Comparison of ENCODE assay signal across 36 cellular contexts in the genomic region with DNA sequence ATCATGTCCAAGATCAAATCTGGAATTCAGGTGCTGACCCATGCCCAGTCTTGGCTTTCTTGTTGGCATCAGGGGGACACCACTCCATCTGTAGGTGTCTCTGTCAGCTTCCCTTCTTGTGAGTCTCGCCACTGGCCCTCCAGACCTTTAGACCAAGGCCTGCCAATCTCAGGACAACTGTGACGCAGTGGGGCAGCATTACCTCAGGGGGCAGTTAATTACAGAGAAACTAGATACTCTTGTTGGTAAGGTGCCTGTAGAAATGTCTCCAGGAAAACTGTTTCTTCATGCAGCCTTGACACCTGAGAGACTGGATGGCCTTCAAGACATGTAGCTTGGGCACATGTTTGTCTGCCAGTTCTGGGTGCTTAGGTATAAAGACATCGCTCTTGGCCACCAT. TPM values are rescaled to one million over a fixed set of nuclear protein-coding genes. Genes with fewer than 3 reads are reported as not detected.
"Had no signal": no experiment of that assay in that cellular context is flagged by ENCODE, and none has a peak within 500 bp of the region (broad histone marks: within the 10 kb centered on the region; RNA-seq: fewer than 3 reads in every experiment).

No MANE protein-coding gene starts in this region.

- H3K36me3 ChIP-seq: adrenal gland, brain microvascular endothelial cell, breast epithelium had no signal

- FAIRE-seq: astrocyte, TTC549 had no signal

- ATAC-seq: activated CD8-positive, alpha-beta T cell treated with anti-CD3 and anti-CD28 coated beads for 36 hours; activated naive CD4-positive, alpha-beta T cell treated with anti-CD3 and anti-CD28 coated beads, Interleukin-2, amount 50 U/mL, for 72 hours; activated T-cell treated with anti-CD3 and anti-CD28 coated beads, Interleukin-2, amount 50 U/mL, for 4 hours; activated T-cell treated with anti-CD3 and anti-CD28 coated beads, Interleukin-2, amount 50 U/mL, for 72 hours; activated T-helper 17 cell treated with anti-CD3 and anti-CD28 coated beads, Interleukin-2, amount 50 U/mL, for 72 hours; body of pancreas had no signal

- H3K27ac ChIP-seq: adrenal gland, body of pancreas, brain microvascular endothelial cell, breast epithelium, VCaP had no signal

- H3K9me3 ChIP-seq: adrenal gland, body of pancreas, breast epithelium had no signal

- DNase-seq: activated B cell treated with CpG ODN at 0.5 μM for 24 hours; activated CD4-positive, alpha-beta memory T cell treated with anti-CD3 and anti-CD28 coated beads for 36 hours; activated CD4-positive, alpha-beta T cell treated with anti-CD3 and anti-CD28 coated beads for 4 hours; activated CD4-positive, alpha-beta T cell treated with anti-CD3 and anti-CD28 coated beads, Interleukin-2, amount 10 ng/mL, durations not matched to agents 24 days and 14 days; activated CD4-positive, alpha-beta T cell treated with anti-CD3 and anti-CD28 coated beads, Interleukin-2, amount 50 U/mL, for 1 hour; activated CD4-positive, alpha-beta T cell treated with anti-CD3 and anti-CD28 coated beads, Interleukin-2, amount 50 U/mL, for 4 hours; activated CD4-positive, CD25-positive, alpha-beta regulatory T cell treated with anti-CD3 and anti-CD28 coated beads, Interleukin-2, amount 50 U/mL, for 72 hours; activated CD8-positive, alpha-beta memory T cell treated with anti-CD3 and anti-CD28 coated beads, Interleukin-2, amount 50 U/mL, for 4 hours; activated CD8-positive, alpha-beta T cell treated with anti-CD3 and anti-CD28 coated beads for 36 hours; activated effector memory CD4-positive, alpha-beta T cell treated with anti-CD3 and anti-CD28 coated beads, Interleukin-2, amount 50 U/mL, for 16 hours; activated gamma-delta T cell treated with Interleukin-2 at 50 U/mL for 16 hours; activated naive CD4-positive, alpha-beta T cell; activated naive CD4-positive, alpha-beta T cell treated with anti-CD3 and anti-CD28 coated beads for 36 hours; activated naive CD4-positive, alpha-beta T cell treated with anti-CD3 and anti-CD28 coated beads, Interleukin-2, amount 50 U/mL, for 16 hours; activated naive CD8-positive, alpha-beta T cell treated with anti-CD3 and anti-CD28 coated beads for 36 hours; activated T-cell treated with anti-CD3 and anti-CD28 coated beads for 4 hours; activated T-cell treated with anti-CD3 and anti-CD28 coated beads, Interleukin-2, amount 50 U/mL, for 1 hour; activated T-cell treated with anti-CD3 and anti-CD28 coated beads, Interleukin-2, amount 50 U/mL, for 4 hours; activated T-cell treated with anti-CD3 and anti-CD28 coated beads, Interleukin-2, amount 50 U/mL, for 72 hours; adrenal gland; amniotic stem cell; aorta; body of pancreas; brain microvascular endothelial cell; central memory CD4-positive, alpha-beta T cell; T-helper 1 cell; T-helper 2 cell; T-helper 9 cell had no signal

- H3K4me3 ChIP-seq: adrenal gland, body of pancreas, breast epithelium had no signal

- H3K4me1 ChIP-seq: adrenal gland, body of pancreas, breast epithelium had no signal

- H3K27me3 ChIP-seq: adrenal gland, body of pancreas, brain microvascular endothelial cell, breast epithelium had no signal

RNA-seq across cellular contexts. Expression of a gene that starts 46.7 kb away (rescaled TPM):
- total RNA-seq: activated B cell treated with CpG ODN at 0.5 μM for 24 hours; activated CD4-positive, alpha-beta memory T cell treated with anti-CD3 and anti-CD28 coated beads for 36 hours; activated CD4-positive, alpha-beta T cell treated with anti-CD3 and anti-CD28 coated beads, Interleukin-2, amount 10 ng/mL, durations not matched to agents 24 days and 14 days; activated CD8-positive, alpha-beta memory T cell treated with anti-CD3 and anti-CD28 coated beads for 36 hours; activated CD8-positive, alpha-beta T cell treated with anti-CD3 and anti-CD28 coated beads for 36 hours; activated naive CD4-positive, alpha-beta T cell treated with anti-CD3 and anti-CD28 coated beads for 36 hours; activated naive CD4-positive, alpha-beta T cell treated with anti-CD3 and anti-CD28 coated beads, Interleukin-2, amount 50 U/mL, for 72 hours; activated naive CD8-positive, alpha-beta T cell treated with anti-CD3 and anti-CD28 coated beads for 36 hours; activated T-helper 1 cell treated with anti-CD3 and anti-CD28 coated beads, Interleukin-12 subunit alpha, Interleukin-12 subunit beta, Interleukin-2, Interleukin-4 antibody, amounts not matched to agents 30 ng/mL and 10 ng/mL and 1 ng/mL, durations not matched to agents 14 hours and 24 hours and 36 hours; activated T-helper 17 cell treated with anti-CD3 and anti-CD28 coated beads, Interleukin-2, amount 50 U/mL, for 72 hours had no signal
